ENCODE assay signal across 19 cellular contexts in genomic region chr1:182630586-182630985, GRCh38. TPM values are rescaled to one million over a fixed set of nuclear protein-coding genes. Genes with fewer than 3 reads are reported as not detected.
DNase-seq lines count a peak whose midpoint lies in the region; ATAC-seq and TF ChIP-seq lines count a peak whose summit lies in the region.
"Had no signal": no experiment of that assay in that cellular context is flagged by ENCODE, and none has a peak within 500 bp of the region (broad histone marks: within the 10 kb centered on the region; RNA-seq: fewer than 3 reads in every experiment).

No MANE protein-coding gene starts in this region.

- H3K9me3 ChIP-seq in OCI-LY7 (ENCODE audit: low read length) (no peaks in the 10 kb centered on the region), esophagus muscularis mucosa (no peaks in the 10 kb centered on the region)
- H3K9me3 ChIP-seq: thoracic aorta had no signal

- H2AFZ ChIP-seq in OCI-LY7 (ENCODE audit: low read length): peak overlapping the region; percentile 81
- H2AFZ ChIP-seq: hepatocyte had no signal

- no peaks in the 10 kb centered on the region for H3K9me3 Mint-ChIP-seq in activated T-cell treated with anti-CD3 and anti-CD28 coated beads, Interleukin-2, amount 50 U/mL, for 4 hours
- no peaks in the 10 kb centered on the region for H3K9me3 Mint-ChIP-seq in immature natural killer cell
- H3K9me3 Mint-ChIP-seq in stimulated activated naive CD8-positive, alpha-beta T cell treated with anti-CD3 and anti-CD28 coated beads, Interleukin-15, amount 100 ng/mL, for 72 hours: no peaks in the 10 kb centered on the region
- H3K9me3 Mint-ChIP-seq: CD8-positive, alpha-beta T cell; neural crest cell had no signal

- intact Hi-C loops in OCI-LY7 (cut with micrococcal nuclease; ENCODE audit: unreplicated experiment): no loop called here
- intact Hi-C loops in esophagus muscularis mucosa (cut with DNase I): no loop called here

- H3K27me3 Mint-ChIP-seq in activated T-cell treated with anti-CD3 and anti-CD28 coated beads, Interleukin-2, amount 50 U/mL, for 4 hours (ENCODE audit: low read depth): peaks cover 4% of the 10 kb centered on the region
- H3K27me3 Mint-ChIP-seq in immature natural killer cell (ENCODE audit: low read depth in 3 of 3): peaks cover 21 to 32% (median 22%) of the 10 kb centered on the region in 3 donors
- H3K27me3 Mint-ChIP-seq in stimulated activated naive CD8-positive, alpha-beta T cell treated with anti-CD3 and anti-CD28 coated beads, Interleukin-15, amount 100 ng/mL, for 72 hours: peaks cover 62% of the 10 kb centered on the region

- H3K36me3 Mint-ChIP-seq in activated T-cell treated with anti-CD3 and anti-CD28 coated beads, Interleukin-2, amount 50 U/mL, for 4 hours (ENCODE audit: insufficient read depth): no peaks in the 10 kb centered on the region
- H3K36me3 Mint-ChIP-seq in immature natural killer cell: no peaks in the 10 kb centered on the region
- H3K36me3 Mint-ChIP-seq: CD8-positive, alpha-beta T cell had no signal

- H3K4me3 ChIP-seq in OCI-LY7 (ENCODE audit: low read depth, low read length, poor library complexity, severe bottlenecking) (no peak overlapping the region), esophagus muscularis mucosa (no peak overlapping the region)
- H3K4me3 ChIP-seq: hepatocyte, thoracic aorta had no signal

- no peak for TF ChIP-seq EP300 in esophagus muscularis mucosa (IDR thresholded peaks at IDR 0.05)

- no peaks in the 10 kb centered on the region for H3K27me3 ChIP-seq in esophagus muscularis mucosa
- H3K27me3 ChIP-seq: hepatocyte had no signal

- TF ChIP-seq POLR2A in esophagus muscularis mucosa (IDR thresholded peaks at IDR 0.05; ENCODE audit: low read depth): no peak

- H3K36me3 ChIP-seq in OCI-LY7 (ENCODE audit: insufficient read depth, low read length) (no peaks in the 10 kb centered on the region), esophagus muscularis mucosa (no peaks in the 10 kb centered on the region)
- H3K36me3 ChIP-seq: thoracic aorta had no signal

- H3K4me1 Mint-ChIP-seq in activated T-cell treated with anti-CD3 and anti-CD28 coated beads, Interleukin-2, amount 50 U/mL, for 4 hours (ENCODE audit: low read depth): peaks cover 57% of the 10 kb centered on the region
- peaks cover 25 to 37% of the 10 kb centered on the region in 2 donors for H3K4me1 Mint-ChIP-seq in immature natural killer cell
- H3K4me1 Mint-ChIP-seq in stimulated activated naive CD8-positive, alpha-beta T cell treated with anti-CD3 and anti-CD28 coated beads, Interleukin-15, amount 100 ng/mL, for 72 hours: peaks cover 66% of the 10 kb centered on the region

- no peak for ATAC-seq in activated T-cell treated with anti-CD3 and anti-CD28 coated beads, Interleukin-2, amount 50 U/mL, for 4 hours
- no peak for ATAC-seq in stimulated activated naive CD8-positive, alpha-beta T cell treated with anti-CD3 and anti-CD28 coated beads, Interleukin-15, amount 100 ng/mL, for 72 hours
- no peak for ATAC-seq in HG03025 (IDR thresholded peaks at IDR 0.05; ENCODE audit: low FRiP score, unreplicated experiment)

- H3K4me2 ChIP-seq in OCI-LY7 (ENCODE audit: low read length): peak overlapping the region; percentile 73
- H3K4me2 ChIP-seq: hepatocyte had no signal

- CTCF ChIA-PET in OCI-LY7 (lab: Charles Lee; ENCODE audit: unreplicated experiment): interaction anchor here (0.7 to 0.8 kb wide), 2 partner anchors 12 to 14 kb away, joined by 3 to 4 read pairs; no protein-coding TSS in a partner anchor

- peak overlapping the region in 5 of 6 donors; percentile 19 to 87 (median 83) for H3K27ac Mint-ChIP-seq in immature natural killer cell
- H3K27ac Mint-ChIP-seq in stimulated activated naive CD8-positive, alpha-beta T cell treated with anti-CD3 and anti-CD28 coated beads, Interleukin-15, amount 100 ng/mL, for 72 hours: peak overlapping the region in 1 of 2 donors; percentile 63
- H3K27ac Mint-ChIP-seq: CD8-positive, alpha-beta T cell had no signal

- no peaks in the 10 kb centered on the region for H4K20me1 ChIP-seq in OCI-LY7 (ENCODE audit: insufficient read depth, low read length)

- H3K9me2 ChIP-seq in OCI-LY7 (ENCODE audit: insufficient read depth, low read length): no peaks in the 10 kb centered on the region

- TF ChIP-seq CTCF in OCI-LY7 (conservative IDR thresholded peaks at IDR 0.05; ENCODE audit: low read length) (no peak), esophagus muscularis mucosa (IDR thresholded peaks at IDR 0.05) (no peak)

- no peak for DNase-seq in activated T-cell treated with anti-CD3 and anti-CD28 coated beads, Interleukin-2, amount 50 U/mL, for 4 hours
- no peak for DNase-seq in activated T-cell treated with anti-CD3 and anti-CD28 coated beads, Interleukin-2, amount 50 U/mL, for 48 hours
- DNase-seq in OCI-LY7 (ENCODE audit: low spot score) (no peak), immature natural killer cell (no peak), NOMO-1 treated with DMSO at 0.1 percent for 48 hours (lab: John Stamatoyannopoulos, UW; ENCODE audit: unreplicated experiment) (no peak), esophagus muscularis mucosa (ENCODE audit: extremely low spot score) (no peak)
- DNase-seq in stimulated activated naive CD8-positive, alpha-beta T cell treated with anti-CD3 and anti-CD28 coated beads, Interleukin-15, amount 100 ng/mL, for 72 hours: no peak
- DNase-seq: activated naive CD4-positive, alpha-beta T cell treated with Interleukin-2 at 50 U/mL for 16 hours; CD8-positive, alpha-beta T cell; NCI-H1105; NCI-H526 treated with DMSO at 0.1 percent for 48 hours; stimulated activated CD4-positive, alpha-beta T cell treated with anti-CD3 and anti-CD28 coated beads, Interleukin-4, amount 100 ng/mL, for 4 hours had no signal

- BruUV-seq in OCI-LY7 (replicated peaks; lab: Mats Ljungman, UMichigan): no TSS peak

- H3K27ac ChIP-seq in OCI-LY7 (ENCODE audit: low read depth, low read length, poor library complexity, severe bottlenecking) (peak overlapping the region; percentile 52), esophagus muscularis mucosa (replicated peaks in 1 of 4) (no peak overlapping the region)
- H3K27ac ChIP-seq: hepatocyte, thoracic aorta had no signal

- H3K4me3 Mint-ChIP-seq in activated T-cell treated with anti-CD3 and anti-CD28 coated beads, Interleukin-2, amount 50 U/mL, for 4 hours: peak overlapping the region; percentile 46
- peak overlapping the region in 3 of 5 donors; percentile 62 to 75 (median 73) for H3K4me3 Mint-ChIP-seq in immature natural killer cell
- peak overlapping the region; percentile 60 to 73 for H3K4me3 Mint-ChIP-seq in stimulated activated naive CD8-positive, alpha-beta T cell treated with anti-CD3 and anti-CD28 coated beads, Interleukin-15, amount 100 ng/mL, for 72 hours
- H3K4me3 Mint-ChIP-seq: CD8-positive, alpha-beta T cell; neural crest cell had no signal

- POLR2A ChIA-PET in OCI-LY7 (lab: Charles Lee): interaction anchor here (0.6 to 12.1 kb wide), 8 partner anchors 10 to 516 kb away, joined by 3 to 113 read pairs (median 8); partner anchors contain the start of gene RGS16

- H3K4me1 ChIP-seq in OCI-LY7 (ENCODE audit: insufficient read depth, low read length, poor library complexity, severe bottlenecking) (peaks cover 99% of the 10 kb centered on the region), esophagus muscularis mucosa (peaks cover 0 to 8% (median 0%) of the 10 kb centered on the region in 4 donors)

- H3K79me2 ChIP-seq in OCI-LY7 (ENCODE audit: insufficient read depth, low read depth, low read length): no peaks in the 10 kb centered on the region
- H3K79me2 ChIP-seq: hepatocyte had no signal

- 67% methylated on average over 1 of the region's 1 CpG for WGBS in esophagus muscularis mucosa

RNA-seq across cellular contexts. Expression of gene RGS16, which starts 26.4 kb away (rescaled TPM):
- 10 to 100 TPM; 38.8 to 62.8 (median 53.6) TPM for total RNA-seq in activated T-cell treated with anti-CD3 and anti-CD28 coated beads, Interleukin-2, amount 50 U/mL, for 4 hours
- 17.9 and 20.1 TPM in 2 replicates for total RNA-seq in OCI-LY7 (2014; rRNA removed; shearing (Covaris generic))
- total RNA-seq in OCI-LY7 (2022) (22.5 and 29.5 TPM in 2 replicates), esophagus muscularis mucosa (10 to 100 TPM in 1 of 4 donors, 1 to 10 TPM in 2, under 1 TPM in 1; 0.83 to 19.7 (median 2.2) TPM)
- under 1 TPM; 0.21 to 0.50 (median 0.48) TPM for polyA plus RNA-seq in immature natural killer cell

RNA-seq across cellular contexts. Expression of gene RNASEL, which starts 41.5 kb away (rescaled TPM):
- total RNA-seq in activated T-cell treated with anti-CD3 and anti-CD28 coated beads, Interleukin-2, amount 50 U/mL, for 4 hours: 1 to 10 TPM; 1.7 to 2.5 (median 2.0) TPM
- total RNA-seq in OCI-LY7 (2014; rRNA removed; shearing (Covaris generic)): 1.3 and 2.2 TPM in 2 replicates
- total RNA-seq in OCI-LY7 (2022): 3.0 and 4.0 TPM in 2 replicates
- polyA plus RNA-seq in immature natural killer cell: 1 to 10 TPM; 2.0 to 5.7 (median 2.8) TPM
- 10 to 100 TPM in 1 of 4 donors, 1 to 10 TPM in 3; 6.0 to 10.8 (median 9.0) TPM for total RNA-seq in esophagus muscularis mucosa

RNA-seq across cellular contexts. Expression of gene RGS8, which starts 53.8 kb away (rescaled TPM):
- total RNA-seq in activated T-cell treated with anti-CD3 and anti-CD28 coated beads, Interleukin-2, amount 50 U/mL, for 4 hours: not detected
- total RNA-seq in OCI-LY7 (2014; rRNA removed; shearing (Covaris generic)): 0.10 TPM in 1 of 2 replicates, not detected in the other
- total RNA-seq in OCI-LY7 (2022) (0.31 and 1.2 TPM in 2 replicates), esophagus muscularis mucosa (under 1 TPM in 2 of 4 donors, not detected in 2; 0.06 to 0.17 TPM)
- polyA plus RNA-seq in immature natural killer cell: not detected
- total RNA-seq: CD8-positive, alpha-beta T cell; Daoy; hepatocyte; mesenteric fat pad; T-helper 2 cell treated with Interferon-gamma antibody and Interleukin-4, amounts not matched to agents 100 ng/mL and 5 ng/mL, for 36 hours; thoracic aorta had no signal
- polyA plus RNA-seq: hepatocyte had no signal
